In genomic region chr2:16671760-16672159, GRCh38 we compare ENCODE assay signal across 1 cellular context.
TF ChIP-seq lines count a peak whose summit lies in the region.

No MANE protein-coding gene starts in this region.

TF ChIP-seq in Ishikawa, 13 proteins besides CTCF, POLR2A, EP300 and RAD21 (continued from another document):
- TF ChIP-seq, protein P1, sequence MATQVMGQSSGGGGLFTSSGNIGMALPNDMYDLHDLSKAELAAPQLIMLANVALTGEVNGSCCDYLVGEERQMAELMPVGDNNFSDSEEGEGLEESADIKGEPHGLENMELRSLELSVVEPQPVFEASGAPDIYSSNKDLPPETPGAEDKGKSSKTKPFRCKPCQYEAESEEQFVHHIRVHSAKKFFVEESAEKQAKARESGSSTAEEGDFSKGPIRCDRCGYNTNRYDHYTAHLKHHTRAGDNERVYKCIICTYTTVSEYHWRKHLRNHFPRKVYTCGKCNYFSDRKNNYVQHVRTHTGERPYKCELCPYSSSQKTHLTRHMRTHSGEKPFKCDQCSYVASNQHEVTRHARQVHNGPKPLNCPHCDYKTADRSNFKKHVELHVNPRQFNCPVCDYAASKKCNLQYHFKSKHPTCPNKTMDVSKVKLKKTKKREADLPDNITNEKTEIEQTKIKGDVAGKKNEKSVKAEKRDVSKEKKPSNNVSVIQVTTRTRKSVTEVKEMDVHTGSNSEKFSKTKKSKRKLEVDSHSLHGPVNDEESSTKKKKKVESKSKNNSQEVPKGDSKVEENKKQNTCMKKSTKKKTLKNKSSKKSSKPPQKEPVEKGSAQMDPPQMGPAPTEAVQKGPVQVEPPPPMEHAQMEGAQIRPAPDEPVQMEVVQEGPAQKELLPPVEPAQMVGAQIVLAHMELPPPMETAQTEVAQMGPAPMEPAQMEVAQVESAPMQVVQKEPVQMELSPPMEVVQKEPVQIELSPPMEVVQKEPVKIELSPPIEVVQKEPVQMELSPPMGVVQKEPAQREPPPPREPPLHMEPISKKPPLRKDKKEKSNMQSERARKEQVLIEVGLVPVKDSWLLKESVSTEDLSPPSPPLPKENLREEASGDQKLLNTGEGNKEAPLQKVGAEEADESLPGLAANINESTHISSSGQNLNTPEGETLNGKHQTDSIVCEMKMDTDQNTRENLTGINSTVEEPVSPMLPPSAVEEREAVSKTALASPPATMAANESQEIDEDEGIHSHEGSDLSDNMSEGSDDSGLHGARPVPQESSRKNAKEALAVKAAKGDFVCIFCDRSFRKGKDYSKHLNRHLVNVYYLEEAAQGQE (IDR thresholded peaks at IDR 0.05; ENCODE audit: low read depth), result no peak
- no peak for TF ChIP-seq TCF12 (IDR thresholded peaks at IDR 0.05; ENCODE audit: low read depth)
- peak; percentile 50; the same call in 1 of the 2 replicates for TF ChIP-seq NFIC (IDR thresholded peaks at IDR 0.05)
